Comparison of ENCODE assay signal across 12 cellular contexts in genomic region chr20:32974204-32975064, GRCh38. TPM values are rescaled to one million over a fixed set of nuclear protein-coding genes. Genes with fewer than 3 reads are reported as not detected.
A peak's percentile ranks its signal among the peaks of the same experiment; 100 is the strongest.
DNase-seq lines count a peak whose midpoint lies in the region; ATAC-seq, FAIRE-seq and TF ChIP-seq lines count a peak whose summit lies in the region.
"Not testable (repeated sequence)": the region's sequence is repeated elsewhere in the genome, so short reads cannot be mapped to it uniquely, and the experiment has no call there.
"Had no signal": no experiment of that assay in that cellular context is flagged by ENCODE, and none has a peak within 500 bp of the region (broad histone marks: within the 10 kb centered on the region; RNA-seq: fewer than 3 reads in every experiment).

No MANE protein-coding gene starts in this region.

- POLR2A ChIA-PET in WTC11 (lab: Charles Lee) = interaction anchor here (0.6 kb wide), 1 partner anchor 129 kb away, joined by 4 read pairs; no protein-coding TSS in a partner anchor

- H3K4me1 Mint-ChIP-seq in CD4-positive, CD25-positive, alpha-beta regulatory T cell = peaks cover 6 to 38% (median 24%) of the 10 kb centered on the region in 4 donors
- peaks cover 22% of the 10 kb centered on the region; the same call in 1 of the 2 replicates for H3K4me1 Mint-ChIP-seq in WTC11
- H3K4me1 Mint-ChIP-seq in activated T-cell treated with anti-CD3 and anti-CD28 coated beads, Interleukin-2, amount 50 U/mL, for 72 hours (ENCODE audit: low read depth) = peaks cover 50% of the 10 kb centered on the region
- not testable (repeated sequence) for H3K4me1 Mint-ChIP-seq in chondrocyte (ENCODE audit: low read depth)
- H3K4me1 Mint-ChIP-seq in natural killer cell treated with Interleukin-12 subunit alpha and Interleukin-12 subunit beta and Interleukin-15 and Interleukin-18, amount 100 ng/mL, for 72 hours (ENCODE audit: low read depth in 2 of 2) = peaks cover 7 to 15% of the 10 kb centered on the region in 2 donors

- H3K4me1 ChIP-seq in CD4-positive, CD25-positive, alpha-beta regulatory T cell (ENCODE audit: control insufficient read depth, insufficient read depth, low read length, poor library complexity, severe bottlenecking) = peaks cover 67% of the 10 kb centered on the region
- peaks cover 31% of the 10 kb centered on the region for H3K4me1 ChIP-seq in HUES48 (ENCODE audit: control insufficient read depth, insufficient read depth, low read length)
- not testable (repeated sequence) for H3K4me1 ChIP-seq in kidney (ENCODE audit: control insufficient read depth in 1 of 2, insufficient read depth in 1 of 2, low read depth in 1 of 2, low read length in 2 of 2)

- H3K36me3 Mint-ChIP-seq in CD4-positive, CD25-positive, alpha-beta regulatory T cell; WTC11; activated T-cell treated with anti-CD3 and anti-CD28 coated beads, Interleukin-2, amount 50 U/mL, for 72 hours (ENCODE audit: insufficient read depth in 2 of 2); chondrocyte (ENCODE audit: low read depth); natural killer cell treated with Interleukin-12 subunit alpha and Interleukin-12 subunit beta and Interleukin-15 and Interleukin-18, amount 100 ng/mL, for 72 hours: not testable (repeated sequence)

- intact Hi-C loops in kidney (cut with DNase I) = not testable (repeated sequence)

- ATAC-seq in CD4-positive, CD25-positive, alpha-beta regulatory T cell (ENCODE audit: low read depth in 2 of 2); WTC11; activated T-cell treated with anti-CD3 and anti-CD28 coated beads, Interleukin-2, amount 50 U/mL, for 72 hours (replicated peaks in 1 of 2); natural killer cell treated with Interleukin-12 subunit alpha and Interleukin-12 subunit beta and Interleukin-15 and Interleukin-18, amount 100 ng/mL, for 72 hours: not testable (repeated sequence)

- not testable (repeated sequence) for H3K9me3 ChIP-seq in CD4-positive, CD25-positive, alpha-beta regulatory T cell (ENCODE audit: control insufficient read depth in 2 of 2, low read length in 2 of 2); HUES48 (ENCODE audit: control insufficient read depth, insufficient read depth, low read length); kidney (ENCODE audit: control insufficient read depth in 1 of 2, low read length in 2 of 2)

- peaks cover 0 to 16% (median 0%) of the 10 kb centered on the region in 7 donors for H3K9me3 Mint-ChIP-seq in CD4-positive, CD25-positive, alpha-beta regulatory T cell
- peaks cover 12% of the 10 kb centered on the region for H3K9me3 Mint-ChIP-seq in WTC11
- H3K9me3 Mint-ChIP-seq in activated T-cell treated with anti-CD3 and anti-CD28 coated beads, Interleukin-2, amount 50 U/mL, for 72 hours; chondrocyte (ENCODE audit: low read depth); natural killer cell treated with Interleukin-12 subunit alpha and Interleukin-12 subunit beta and Interleukin-15 and Interleukin-18, amount 100 ng/mL, for 72 hours: not testable (repeated sequence)

- H3K27me3 ChIP-seq in CD4-positive, CD25-positive, alpha-beta regulatory T cell (ENCODE audit: control insufficient read depth, insufficient read depth, low read length); HUES48 (ENCODE audit: control insufficient read depth, insufficient read depth, low read length): not testable (repeated sequence)

- CTCF ChIA-PET in WTC11 (lab: Charles Lee) = interaction anchor here (1.0 to 4.6 kb wide), 4 partner anchors 21 to 72 kb away, joined by 4 to 23 read pairs (median 6); partner anchors contain the start of gene SUN5

- H3K9ac ChIP-seq in HUES48 (ENCODE audit: low read depth, low read length) = peak overlapping the region; percentile 34; the same call in 1 of the 2 replicates
- H3K9ac ChIP-seq in kidney (ENCODE audit: low read length in 2 of 2) = not testable (repeated sequence)

- H3K4me3 ChIP-seq in CD4-positive, CD25-positive, alpha-beta regulatory T cell (ENCODE audit: low read depth, low read length); HUES48 (ENCODE audit: low read depth, low read length); kidney (ENCODE audit: low read length in 2 of 2): not testable (repeated sequence)

- not testable (repeated sequence) for FAIRE-seq in kidney (lab: Jason Lieb, UNC)

- peak overlapping the region in 1 of 3 donors; percentile 88 for H3K27ac Mint-ChIP-seq in CD4-positive, CD25-positive, alpha-beta regulatory T cell
- peak overlapping the region; percentile 75 for H3K27ac Mint-ChIP-seq in WTC11
- peak overlapping the region; percentile 74 for H3K27ac Mint-ChIP-seq in activated T-cell treated with anti-CD3 and anti-CD28 coated beads, Interleukin-2, amount 50 U/mL, for 72 hours
- not testable (repeated sequence) for H3K27ac Mint-ChIP-seq in chondrocyte (ENCODE audit: unreplicated experiment)
- H3K27ac Mint-ChIP-seq in natural killer cell treated with Interleukin-12 subunit alpha and Interleukin-12 subunit beta and Interleukin-15 and Interleukin-18, amount 100 ng/mL, for 72 hours = peak overlapping the region in 1 of 2 donors; percentile 7

- peak overlapping the region; percentile 97 for H3K27ac ChIP-seq in CD4-positive, CD25-positive, alpha-beta regulatory T cell (ENCODE audit: insufficient read depth, low read length, poor library complexity, severe bottlenecking)
- H3K27ac ChIP-seq in HUES48 (ENCODE audit: low read depth, low read length) = peak overlapping the region; percentile 89
- H3K27ac ChIP-seq in kidney (ENCODE audit: low read depth in 2 of 2, low read length in 2 of 2) = not testable (repeated sequence)

- not testable (repeated sequence) for H3K27me3 Mint-ChIP-seq in CD4-positive, CD25-positive, alpha-beta regulatory T cell; WTC11 (ENCODE audit: low read depth); activated T-cell treated with anti-CD3 and anti-CD28 coated beads, Interleukin-2, amount 50 U/mL, for 72 hours (ENCODE audit: low read depth); chondrocyte (ENCODE audit: low read depth); natural killer cell treated with Interleukin-12 subunit alpha and Interleukin-12 subunit beta and Interleukin-15 and Interleukin-18, amount 100 ng/mL, for 72 hours

- not testable (repeated sequence) for DNase-seq in CD4-positive, CD25-positive, alpha-beta regulatory T cell; WTC11 (ENCODE audit: low spot score); activated T-cell treated with anti-CD3 and anti-CD28 coated beads, Interleukin-2, amount 50 U/mL, for 72 hours
- peak; percentile 35 for DNase-seq in chondrocyte (ENCODE audit: low spot score)
- peak; percentile 10 for DNase-seq in kidney
- DNase-seq in natural killer cell treated with Interleukin-12 subunit alpha and Interleukin-12 subunit beta and Interleukin-15 and Interleukin-18, amount 100 ng/mL, for 72 hours (ENCODE audit: low spot score) = peak; percentile 31
- DNase-seq in stimulated activated CD8-positive, alpha-beta memory T cell treated with anti-CD3 and anti-CD28 coated beads, Interleukin-4, amount 100 ng/mL, for 48 hours = peak; percentile 25

- not testable (repeated sequence) for H3K36me3 ChIP-seq in CD4-positive, CD25-positive, alpha-beta regulatory T cell (ENCODE audit: control insufficient read depth, insufficient read depth, low read length); HUES48 (ENCODE audit: control insufficient read depth, insufficient read depth, low read length); kidney (ENCODE audit: control insufficient read depth in 1 of 2, insufficient read depth in 2 of 2, low read length in 2 of 2)

- H3K4me3 Mint-ChIP-seq in CD4-positive, CD25-positive, alpha-beta regulatory T cell = peak overlapping the region in 3 of 4 donors; percentile 13 to 77 (median 45)
- not testable (repeated sequence) for H3K4me3 Mint-ChIP-seq in WTC11; activated T-cell treated with anti-CD3 and anti-CD28 coated beads, Interleukin-2, amount 50 U/mL, for 72 hours; chondrocyte (ENCODE audit: unreplicated experiment); natural killer cell treated with Interleukin-12 subunit alpha and Interleukin-12 subunit beta and Interleukin-15 and Interleukin-18, amount 100 ng/mL, for 72 hours

- TF ChIP-seq CTCF in WTC11 (IDR thresholded peaks at IDR 0.05); chondrocyte (IDR thresholded peaks at IDR 0.05); kidney (IDR thresholded peaks at IDR 0.05; ENCODE audit: borderline replicate concordance, extremely low read depth, insufficient read depth): not testable (repeated sequence)

RNA-seq across cellular contexts. Expression of gene SUN5, which starts 29.8 kb away (rescaled TPM):
- total RNA-seq in CD4-positive, CD25-positive, alpha-beta regulatory T cell = not detected
- polyA plus RNA-seq in CD4-positive, CD25-positive, alpha-beta regulatory T cell = not detected
- not detected in 3 replicates for total RNA-seq in WTC11 (2021)
- not detected for total RNA-seq in activated T-cell treated with anti-CD3 and anti-CD28 coated beads, Interleukin-2, amount 50 U/mL, for 72 hours
- not detected in 3 replicates for total RNA-seq in chondrocyte
- not detected for total RNA-seq in kidney
- not detected for polyA plus RNA-seq in kidney (ENCODE audit: insufficient read depth, low read depth, low replicate concordance)
- not detected for total RNA-seq in natural killer cell treated with Interleukin-12 subunit alpha and Interleukin-12 subunit beta and Interleukin-15 and Interleukin-18, amount 100 ng/mL, for 72 hours
- total RNA-seq: Calu3, K562, M059J, Peyer's patch had no signal
- polyA plus RNA-seq: K562 had no signal

RNA-seq across cellular contexts. Expression of gene BPIFB2, which starts 33.1 kb away (rescaled TPM):
- not detected for total RNA-seq in CD4-positive, CD25-positive, alpha-beta regulatory T cell
- polyA plus RNA-seq in CD4-positive, CD25-positive, alpha-beta regulatory T cell = not detected
- total RNA-seq in WTC11 (2021) (0.09 TPM in 3 replicates), chondrocyte (not detected in 3 replicates), kidney (not detected)
- total RNA-seq in activated T-cell treated with anti-CD3 and anti-CD28 coated beads, Interleukin-2, amount 50 U/mL, for 72 hours = not detected
- not detected for polyA plus RNA-seq in kidney (ENCODE audit: insufficient read depth, low read depth, low replicate concordance)
- total RNA-seq in natural killer cell treated with Interleukin-12 subunit alpha and Interleukin-12 subunit beta and Interleukin-15 and Interleukin-18, amount 100 ng/mL, for 72 hours = not detected
- total RNA-seq: Calu3, K562, M059J, Peyer's patch had no signal
- polyA plus RNA-seq: K562 had no signal

RNA-seq across cellular contexts. Expression of gene BPIFB6, which starts 57.0 kb away (rescaled TPM):
- not detected for total RNA-seq in CD4-positive, CD25-positive, alpha-beta regulatory T cell
- polyA plus RNA-seq in CD4-positive, CD25-positive, alpha-beta regulatory T cell = not detected
- total RNA-seq in WTC11 (2021) (not detected in 3 replicates), chondrocyte (not detected in 3 replicates), kidney (not detected)
- not detected for total RNA-seq in activated T-cell treated with anti-CD3 and anti-CD28 coated beads, Interleukin-2, amount 50 U/mL, for 72 hours
- polyA plus RNA-seq in kidney (ENCODE audit: insufficient read depth, low read depth, low replicate concordance) = not detected
- total RNA-seq in natural killer cell treated with Interleukin-12 subunit alpha and Interleukin-12 subunit beta and Interleukin-15 and Interleukin-18, amount 100 ng/mL, for 72 hours = not detected
- total RNA-seq: Calu3, K562, M059J, Peyer's patch had no signal
- polyA plus RNA-seq: K562 had no signal
